18 cellular contexts compared by ENCODE assay signal in genomic region chr7:148238926-148239325, GRCh38.
"Had no signal": no experiment of that assay in that cellular context is flagged by ENCODE, and none has a peak within 500 bp of the region (broad histone marks: within the 10 kb centered on the region; RNA-seq: fewer than 3 reads in every experiment).

No MANE protein-coding gene starts in this region.

- FAIRE-seq: astrocyte, colon, endothelial cell of umbilical vein had no signal

- H3K36me3 ChIP-seq: cardiac muscle cell, gastroesophageal sphincter, spleen, transverse colon had no signal

- H3K9me3 ChIP-seq: gastroesophageal sphincter, spleen, transverse colon had no signal

- ATAC-seq: gastroesophageal sphincter; stimulated activated naive B cell treated with anti-CD40 and anti-IgM and Interleukin-4, amounts not matched to agents 10 μg/mL and 1 μg/mL and 100 μg/mL, for 72 hours had no signal

- H3K4me3 ChIP-seq: cardiac muscle cell, gastroesophageal sphincter, lung, spleen, transverse colon had no signal

- H3K27me3 ChIP-seq: cardiac muscle cell, gastroesophageal sphincter had no signal

- H3K27ac ChIP-seq: cardiac muscle cell, gastroesophageal sphincter, spleen, transverse colon had no signal

- DNase-seq: activated CD4-positive, alpha-beta memory T cell treated with anti-CD3 and anti-CD28 coated beads, Interleukin-2, amount 10 ng/mL, durations not matched to agents 7 days and 5 days; activated CD4-positive, alpha-beta T cell treated with anti-CD3 and anti-CD28 coated beads for 1 hour; activated gamma-delta T cell treated with Interleukin-2 at 50 U/mL for 16 hours; activated naive CD8-positive, alpha-beta T cell treated with anti-CD3 and anti-CD28 coated beads, Interleukin-2, amount 10 ng/mL, durations not matched to agents 7 days and 5 days; activated T-cell treated with anti-CD3 and anti-CD28 coated beads, Interleukin-2, amount 50 U/mL, for 48 hours; midbrain; naive B cell; spleen; stimulated activated CD4-positive, alpha-beta T cell treated with anti-CD3 and anti-CD28 coated beads, Interleukin-1b, Interleukin-23, amount 100 ng/mL, for 48 hours; stimulated activated naive B cell treated with anti-CD40 and anti-IgM and Interleukin-4, amounts not matched to agents 10 μg/mL and 1 μg/mL and 100 μg/mL, for 72 hours; substantia nigra; transverse colon had no signal
